8 cellular contexts compared by ENCODE assay signal in genomic region chr12:68932123-68932700, GRCh38. TPM values are rescaled to one million over a fixed set of nuclear protein-coding genes. Genes with fewer than 3 reads are reported as not detected.
A peak's percentile ranks its signal among the peaks of the same experiment; 100 is the strongest.
DNase-seq lines count a peak whose midpoint lies in the region; ATAC-seq and TF ChIP-seq lines count a peak whose summit lies in the region.

No MANE protein-coding gene starts in this region.

- intact Hi-C loops in uterus (cut with DNase I; ENCODE audit: low total_unique reads), result no loop called here

- H3K4me3 ChIP-seq in OCI-LY3 (ENCODE audit: low read length) (no peak overlapping the region), duodenal mucosa (ENCODE audit: low read depth in 1 of 2, low read length in 2 of 2) (peak overlapping the region; percentile 70 to 85), uterus (peak overlapping the region; percentile 28 to 63)

- peak; percentile 7 to 21 for ATAC-seq in activated CD4-positive, CD25-positive, alpha-beta regulatory T cell treated with anti-CD3 and anti-CD28 coated beads, Interleukin-2, amount 50 U/mL, for 24 hours
- peak; percentile 33 for ATAC-seq in HG02763 (IDR thresholded peaks at IDR 0.05; ENCODE audit: unreplicated experiment)

- H3K4me1 Mint-ChIP-seq in mesothelial cell of epicardium, result peaks cover 7% of the 10 kb centered on the region

- no peak overlapping the region for H3K27ac ChIP-seq in OCI-LY3 (ENCODE audit: low read length)
- H3K27ac ChIP-seq in duodenal mucosa (ENCODE audit: low read depth, low read length), result no peak overlapping the region
- no peak overlapping the region for H3K27ac ChIP-seq in uterus

- H3K4me3 Mint-ChIP-seq in mesothelial cell of epicardium, result peak overlapping the region; percentile 70

- no peak overlapping the region for H3K27ac Mint-ChIP-seq in mesothelial cell of epicardium

- H3K27me3 ChIP-seq in OCI-LY3 (ENCODE audit: low read depth, low read length), result no peaks in the 10 kb centered on the region
- peaks cover 0 to 6% of the 10 kb centered on the region in 2 donors for H3K27me3 ChIP-seq in duodenal mucosa (ENCODE audit: control insufficient read depth in 1 of 2, insufficient read depth in 2 of 2, low read length in 2 of 2)
- H3K27me3 ChIP-seq in uterus, result no peaks in the 10 kb centered on the region

- H3K9ac ChIP-seq in OCI-LY3 (ENCODE audit: low read length), result no peak overlapping the region
- peak overlapping the region; percentile 60 to 66 for H3K9ac ChIP-seq in duodenal mucosa (ENCODE audit: low read depth in 1 of 2, low read length in 2 of 2)

- H4K20me1 ChIP-seq in OCI-LY3 (ENCODE audit: insufficient read depth, low read length), result no peaks in the 10 kb centered on the region

- no peaks in the 10 kb centered on the region for H3K79me2 ChIP-seq in OCI-LY3 (ENCODE audit: low read length)

- peaks cover 3% of the 10 kb centered on the region for H3K9me3 Mint-ChIP-seq in mesothelial cell of epicardium

- H3K4me1 ChIP-seq in OCI-LY3 (ENCODE audit: low read length) (peaks cover 10% of the 10 kb centered on the region), duodenal mucosa (ENCODE audit: control insufficient read depth in 1 of 2, insufficient read depth in 2 of 2, low read length in 2 of 2) (peaks cover 6 to 7% of the 10 kb centered on the region in 2 donors), uterus (no peaks in the 10 kb centered on the region)

- H2AFZ ChIP-seq in OCI-LY3 (ENCODE audit: low read depth, low read length), result no peak overlapping the region

- H3K9me3 ChIP-seq in OCI-LY3 (ENCODE audit: insufficient read depth, low read length) (no peaks in the 10 kb centered on the region), duodenal mucosa (ENCODE audit: control insufficient read depth in 1 of 2, low read length in 2 of 2) (peaks cover 0 to 2% of the 10 kb centered on the region in 2 donors), uterus (no peaks in the 10 kb centered on the region)

- H3K36me3 ChIP-seq in OCI-LY3 (replicated peaks; ENCODE audit: low read depth, low read length) (no peaks in the 10 kb centered on the region), duodenal mucosa (ENCODE audit: control insufficient read depth in 1 of 2, insufficient read depth in 2 of 2, low read length in 2 of 2) (no peaks in the 10 kb centered on the region), uterus (no peaks in the 10 kb centered on the region)

- no peak for DNase-seq in activated CD4-positive, CD25-positive, alpha-beta regulatory T cell (lab: John Stamatoyannopoulos, UW)
- DNase-seq in mesothelial cell of epicardium (ENCODE audit: low spot score in 2 of 2, unreplicated experiment in 2 of 2), result no peak
- DNase-seq in uterus, result no peak
- DNase-seq in LoVo (ENCODE audit: low spot score), result no peak

- H3K27me3 Mint-ChIP-seq in mesothelial cell of epicardium (ENCODE audit: low read depth), result peaks cover 48% of the 10 kb centered on the region

- TF ChIP-seq POLR2A in uterus (IDR thresholded peaks at IDR 0.05), result no peak

- peak overlapping the region; percentile 34 for H3K4me2 ChIP-seq in OCI-LY3 (ENCODE audit: low read length)

- no peaks in the 10 kb centered on the region for H3K36me3 Mint-ChIP-seq in mesothelial cell of epicardium

- TF ChIP-seq CTCF in OCI-LY3 (IDR thresholded peaks at IDR 0.05; ENCODE audit: low read depth, low read length) (no peak), mesothelial cell of epicardium (IDR thresholded peaks at IDR 0.05; ENCODE audit: unreplicated experiment) (no peak), uterus (IDR thresholded peaks at IDR 0.05) (no peak)

RNA-seq across cellular contexts. Expression of gene CPM, which starts 0.8 kb away (rescaled TPM):
- 1.1 to 2.2 TPM (median 2.2 TPM) in 3 replicates for total RNA-seq in mesothelial cell of epicardium
- total RNA-seq in uterus, result 10 to 100 TPM in 2 of 4 donors, 1 to 10 TPM in 2; 4.4 to 20.0 (median 10.7) TPM
